Comparison of ENCODE assay signal across 26 cellular contexts in genomic region chr7:143493755-143494154, GRCh38. TPM values are rescaled to one million over a fixed set of nuclear protein-coding genes. Genes with fewer than 3 reads are reported as not detected.
A peak's percentile ranks its signal among the peaks of the same experiment; 100 is the strongest.
DNase-seq lines count a peak whose midpoint lies in the region; ATAC-seq and TF ChIP-seq lines count a peak whose summit lies in the region.
"Had no signal": no experiment of that assay in that cellular context is flagged by ENCODE, and none has a peak within 500 bp of the region (broad histone marks: within the 10 kb centered on the region; RNA-seq: fewer than 3 reads in every experiment).

No MANE protein-coding gene starts in this region.

- H3K9ac ChIP-seq in parathyroid adenoma (no peak overlapping the region), neuronal stem cell (ENCODE audit: low read depth, low read length, poor library complexity) (no peak overlapping the region)

- H3K18ac ChIP-seq in neuronal stem cell (ENCODE audit: low read length), result no peak overlapping the region

- H3K23ac ChIP-seq in neuronal stem cell (ENCODE audit: low read depth, low read length, poor library complexity), result no peak overlapping the region

- no peak overlapping the region for H3K4me2 ChIP-seq in parathyroid adenoma (ENCODE audit: low read length)
- no peak overlapping the region for H3K4me2 ChIP-seq in neuronal stem cell (ENCODE audit: insufficient read depth, low read length, poor library complexity, severe bottlenecking)

- no CpG with 5 or more reads among the region's 1 CpG for WGBS in neuronal stem cell (ENCODE audit: extremely low coverage in 2 of 2, insufficient read length in 2 of 2, insufficient replicate concordance in 1 of 2), 2 donors

- peak overlapping the region; percentile 36 for H2AFZ ChIP-seq in parathyroid adenoma
- H2AFZ ChIP-seq in neuronal stem cell (ENCODE audit: low read length), result no peak overlapping the region

- H3K14ac ChIP-seq in neuronal stem cell (ENCODE audit: low read length), result no peak overlapping the region

- H3K27ac Mint-ChIP-seq in T-helper 1 cell treated with Interleukin-12 subunit alpha and Interleukin-12 subunit beta and Interleukin-4 antibody, amounts not matched to agents 30 μg/mL and 1 μg/mL, for 36 hours, result peak overlapping the region; percentile 6
- H3K27ac Mint-ChIP-seq in activated T-helper 17 cell treated with anti-CD3 and anti-CD28 coated beads, Interleukin-2, amount 50 U/mL, for 72 hours, result peak overlapping the region; percentile 76
- H3K27ac Mint-ChIP-seq: stimulated activated naive B cell treated with anti-CD40 and anti-IgM and Interleukin-4, amounts not matched to agents 10 μg/mL and 1 μg/mL and 100 μg/mL, for 72 hours had no signal

- no peaks in the 10 kb centered on the region for H3K27me3 Mint-ChIP-seq in T-helper 1 cell treated with Interleukin-12 subunit alpha and Interleukin-12 subunit beta and Interleukin-4 antibody, amounts not matched to agents 30 μg/mL and 1 μg/mL, for 36 hours (ENCODE audit: low read depth)
- no peaks in the 10 kb centered on the region for H3K27me3 Mint-ChIP-seq in activated T-helper 17 cell treated with anti-CD3 and anti-CD28 coated beads, Interleukin-2, amount 50 U/mL, for 72 hours

- no peak overlapping the region for H2BK120ac ChIP-seq in neuronal stem cell (ENCODE audit: low read depth, low read length)

- no peaks in the 10 kb centered on the region for H3K36me3 ChIP-seq in parathyroid adenoma (ENCODE audit: control insufficient read depth, insufficient read depth, low read length)
- H3K36me3 ChIP-seq in neuronal stem cell (replicated peaks in 1 of 2; ENCODE audit: control insufficient read depth in 2 of 2, insufficient read depth in 2 of 2, low read length in 2 of 2), result no peaks in the 10 kb centered on the region
- H3K36me3 ChIP-seq: brain microvascular endothelial cell, HAP-1, Peyer's patch, transverse colon had no signal

- no peak overlapping the region for H2BK12ac ChIP-seq in neuronal stem cell (ENCODE audit: low read length)

- no peaks in the 10 kb centered on the region for H3K36me3 Mint-ChIP-seq in T-helper 1 cell treated with Interleukin-12 subunit alpha and Interleukin-12 subunit beta and Interleukin-4 antibody, amounts not matched to agents 30 μg/mL and 1 μg/mL, for 36 hours (ENCODE audit: low read depth)
- no peaks in the 10 kb centered on the region for H3K36me3 Mint-ChIP-seq in activated T-helper 17 cell treated with anti-CD3 and anti-CD28 coated beads, Interleukin-2, amount 50 U/mL, for 72 hours (ENCODE audit: low read depth)
- H3K36me3 Mint-ChIP-seq: stimulated activated naive B cell treated with anti-CD40 and anti-IgM and Interleukin-4, amounts not matched to agents 10 μg/mL and 1 μg/mL and 100 μg/mL, for 72 hours had no signal

- H3K4me3 ChIP-seq in parathyroid adenoma (ENCODE audit: low read depth, low read length) (no peak overlapping the region), neuronal stem cell (ENCODE audit: low read length in 2 of 2) (no peak overlapping the region)
- H3K4me3 ChIP-seq: HAP-1, lung, Peyer's patch, transverse colon had no signal

- H2AK5ac ChIP-seq in neuronal stem cell (ENCODE audit: low read depth, low read length), result no peak overlapping the region

- H2BK15ac ChIP-seq in neuronal stem cell (ENCODE audit: low read length), result no peak overlapping the region

- no peak overlapping the region for H4K8ac ChIP-seq in neuronal stem cell (ENCODE audit: low read depth, low read length)

- H3K4me3 Mint-ChIP-seq in T-helper 1 cell treated with Interleukin-12 subunit alpha and Interleukin-12 subunit beta and Interleukin-4 antibody, amounts not matched to agents 30 μg/mL and 1 μg/mL, for 36 hours, result no peak overlapping the region
- peak overlapping the region; percentile 48 for H3K4me3 Mint-ChIP-seq in activated T-helper 17 cell treated with anti-CD3 and anti-CD28 coated beads, Interleukin-2, amount 50 U/mL, for 72 hours
- H3K4me3 Mint-ChIP-seq: stimulated activated naive B cell treated with anti-CD40 and anti-IgM and Interleukin-4, amounts not matched to agents 10 μg/mL and 1 μg/mL and 100 μg/mL, for 72 hours had no signal

- H3K4me1 Mint-ChIP-seq in T-helper 1 cell treated with Interleukin-12 subunit alpha and Interleukin-12 subunit beta and Interleukin-4 antibody, amounts not matched to agents 30 μg/mL and 1 μg/mL, for 36 hours (ENCODE audit: low read depth), result peaks cover 19% of the 10 kb centered on the region
- H3K4me1 Mint-ChIP-seq in activated T-helper 17 cell treated with anti-CD3 and anti-CD28 coated beads, Interleukin-2, amount 50 U/mL, for 72 hours, result peaks cover 20% of the 10 kb centered on the region

- H3K27me3 ChIP-seq in parathyroid adenoma (ENCODE audit: control insufficient read depth, insufficient read depth, low read length) (no peaks in the 10 kb centered on the region), neuronal stem cell (ENCODE audit: control insufficient read depth in 3 of 3, insufficient read depth in 3 of 3, low read depth in 1 of 3, low read length in 3 of 3) (no peaks in the 10 kb centered on the region)
- H3K27me3 ChIP-seq: brain microvascular endothelial cell, Peyer's patch, transverse colon had no signal

- no peak overlapping the region for H4K91ac ChIP-seq in neuronal stem cell (ENCODE audit: low read depth, low read length, poor library complexity)

- no peaks in the 10 kb centered on the region for H3K79me1 ChIP-seq in neuronal stem cell (ENCODE audit: low read depth, low read length)

- H3K9me3 Mint-ChIP-seq in T-helper 1 cell treated with Interleukin-12 subunit alpha and Interleukin-12 subunit beta and Interleukin-4 antibody, amounts not matched to agents 30 μg/mL and 1 μg/mL, for 36 hours, result no peaks in the 10 kb centered on the region
- H3K9me3 Mint-ChIP-seq in activated T-helper 17 cell treated with anti-CD3 and anti-CD28 coated beads, Interleukin-2, amount 50 U/mL, for 72 hours, result no peaks in the 10 kb centered on the region
- H3K9me3 Mint-ChIP-seq: stimulated activated naive B cell treated with anti-CD40 and anti-IgM and Interleukin-4, amounts not matched to agents 10 μg/mL and 1 μg/mL and 100 μg/mL, for 72 hours had no signal

- DNase-seq in T-helper 1 cell (no peak), NCI-H1436 (lab: John Stamatoyannopoulos, UW) (no peak), neuronal stem cell (ENCODE audit: low spot score) (no peak), retina (no peak)
- DNase-seq: 8988T; activated CD4-positive, CD25-positive, alpha-beta regulatory T cell treated with anti-CD3 and anti-CD28 coated beads, Interleukin-2, amount 50 U/mL, for 72 hours; brain microvascular endothelial cell; cortex of kidney; hippocampal formation; NCI-H1694; Peyer's patch; stimulated activated naive B cell treated with anti-CD40 and anti-IgM and Interleukin-4, amounts not matched to agents 10 μg/mL and 1 μg/mL and 100 μg/mL, for 72 hours; transverse colon had no signal

- no peaks in the 10 kb centered on the region for H3K79me2 ChIP-seq in parathyroid adenoma

- no peak for TF ChIP-seq CTCF in parathyroid adenoma (IDR thresholded peaks at IDR 0.05)

- no peak overlapping the region for H3K4ac ChIP-seq in neuronal stem cell (ENCODE audit: low read length)

- H3K27ac ChIP-seq in parathyroid adenoma (peak overlapping the region; percentile 91), neuronal stem cell (replicated peaks; ENCODE audit: low read length) (no peak overlapping the region)
- H3K27ac ChIP-seq: brain microvascular endothelial cell, Peyer's patch, transverse colon had no signal

- H3K9me3 ChIP-seq in parathyroid adenoma (ENCODE audit: control insufficient read depth, low read length) (no peaks in the 10 kb centered on the region), neuronal stem cell (replicated peaks in 1 of 2; ENCODE audit: control insufficient read depth in 2 of 2, insufficient read depth in 1 of 2, low read depth in 1 of 2, low read length in 2 of 2) (no peaks in the 10 kb centered on the region)
- H3K9me3 ChIP-seq: HAP-1, Peyer's patch, transverse colon had no signal

- H3K4me1 ChIP-seq in parathyroid adenoma (peaks cover 45% of the 10 kb centered on the region), neuronal stem cell (ENCODE audit: control insufficient read depth in 2 of 2, insufficient read depth in 1 of 2, low read depth in 1 of 2, low read length in 2 of 2) (no peaks in the 10 kb centered on the region)
- H3K4me1 ChIP-seq: HAP-1, Peyer's patch, transverse colon had no signal

- no peak overlapping the region for H2BK5ac ChIP-seq in neuronal stem cell (ENCODE audit: low read length)

- ATAC-seq in GM21360 (IDR thresholded peaks at IDR 0.05; ENCODE audit: unreplicated experiment), result peak; percentile 49
- peak; percentile 67 for ATAC-seq in activated T-helper 17 cell treated with anti-CD3 and anti-CD28 coated beads, Interleukin-2, amount 50 U/mL, for 72 hours (replicated peaks)
- ATAC-seq: sciatic nerve; stimulated activated naive B cell treated with anti-CD40 and anti-IgM and Interleukin-4, amounts not matched to agents 10 μg/mL and 1 μg/mL and 100 μg/mL, for 72 hours had no signal

RNA-seq across cellular contexts. Expression of gene TAS2R41, which starts 16.1 kb away (rescaled TPM):
- total RNA-seq in activated T-helper 17 cell treated with anti-CD3 and anti-CD28 coated beads, Interleukin-2, amount 50 U/mL, for 72 hours, result not detected
- not detected for polyA plus RNA-seq in neuronal stem cell (2013, experiment 1 of 2)
- polyA plus RNA-seq in neuronal stem cell (2013, experiment 2 of 2), result not detected
- total RNA-seq: fibroblast of villous mesenchyme, G401, IMR-90, myocyte, omental fat pad, Peyer's patch, sciatic nerve, transverse colon had no signal
- polyA plus RNA-seq: BJ, IMR-90, lung had no signal

RNA-seq across cellular contexts. Expression of gene TAS2R60, which starts 50.5 kb away (rescaled TPM):
- not detected for total RNA-seq in activated T-helper 17 cell treated with anti-CD3 and anti-CD28 coated beads, Interleukin-2, amount 50 U/mL, for 72 hours
- polyA plus RNA-seq in neuronal stem cell (2013, experiment 1 of 2), result not detected
- polyA plus RNA-seq in neuronal stem cell (2013, experiment 2 of 2), result not detected
- total RNA-seq: fibroblast of villous mesenchyme, G401, IMR-90, myocyte, omental fat pad, transverse colon had no signal
- polyA plus RNA-seq: BJ, IMR-90 had no signal
